In the genomic region with DNA sequence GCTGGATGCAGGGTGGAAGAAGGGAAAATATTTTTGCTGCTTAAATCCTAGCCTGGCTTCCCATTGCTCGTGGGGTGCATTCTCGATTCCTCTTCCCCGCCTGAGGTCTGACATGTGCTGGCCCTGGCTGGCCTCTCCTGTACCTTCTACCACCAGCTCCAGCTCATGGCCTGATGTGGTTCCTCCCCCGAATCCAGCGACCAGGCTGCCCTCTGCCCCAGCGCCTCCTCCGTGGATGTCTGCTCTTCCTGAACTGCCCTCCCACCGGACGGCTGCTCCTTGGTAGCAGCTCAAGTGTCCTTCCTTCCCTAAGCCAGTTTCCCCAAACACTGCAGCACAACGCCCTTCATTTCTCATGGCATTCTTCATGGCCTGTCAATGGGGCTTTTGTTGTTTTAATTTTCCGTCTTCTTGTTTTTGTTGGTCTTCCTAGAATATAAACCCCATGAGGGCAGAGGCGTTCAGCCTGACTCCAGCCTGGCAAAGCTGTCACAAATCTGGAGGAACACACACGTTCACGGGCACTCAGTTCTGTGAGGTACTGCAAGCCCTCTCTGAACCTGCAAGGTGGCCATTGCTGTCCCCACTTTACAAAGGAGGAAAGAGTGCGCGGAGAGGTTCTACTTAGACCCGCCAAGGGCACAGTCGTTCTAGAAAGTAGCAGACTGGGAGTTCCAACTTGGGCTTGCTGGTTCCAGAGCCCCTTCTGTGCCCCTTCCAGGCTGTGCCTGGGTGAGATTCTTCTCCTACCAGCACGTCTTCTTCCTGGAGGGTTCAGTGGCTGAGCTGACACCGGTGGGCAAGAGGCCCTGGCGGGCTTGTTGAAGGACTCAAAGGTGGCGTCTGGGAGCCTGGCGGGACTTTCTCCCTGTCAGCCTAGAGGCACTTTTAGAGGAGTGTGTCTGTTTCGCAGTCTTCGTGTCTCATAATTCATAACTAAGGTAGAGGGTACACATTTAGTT, we compare ENCODE assay signal across 10 cellular contexts. TPM values are rescaled to one million over a fixed set of nuclear protein-coding genes. Genes with fewer than 3 reads are reported as not detected.
A peak's percentile ranks its signal among the peaks of the same experiment; 100 is the strongest.
DNase-seq lines count a peak whose midpoint lies in the region; ATAC-seq and TF ChIP-seq lines count a peak whose summit lies in the region.
"Had no signal": no experiment of that assay in that cellular context is flagged by ENCODE, and none has a peak within 500 bp of the region (broad histone marks: within the 10 kb centered on the region; RNA-seq: fewer than 3 reads in every experiment).

No MANE protein-coding gene starts in this region.

- peak overlapping the region in 2 of 6 donors; percentile 56 to 78 for H3K27ac Mint-ChIP-seq in naive B cell

- H2AFZ ChIP-seq in ACC112 (ENCODE audit: low read length, unreplicated experiment), result no peak overlapping the region

- no peak overlapping the region for H3K27ac ChIP-seq in ACC112 (ENCODE audit: low read depth, low read length)
- peak overlapping the region; percentile 82 to 84 for H3K27ac ChIP-seq in ascending aorta

- H3K4me1 Mint-ChIP-seq in naive B cell, result peaks cover 16 to 36% (median 24%) of the 10 kb centered on the region in 3 donors

- no peaks in the 10 kb centered on the region for H3K9me3 ChIP-seq in ascending aorta

- peak; percentile 47 for DNase-seq in HT-29 (ENCODE audit: low spot score)
- no peak for DNase-seq in ascending aorta (ENCODE audit: low spot score in 2 of 2)
- DNase-seq in naive B cell, result no peak
- no peak for DNase-seq in AG08395 (ENCODE audit: low spot score)
- DNase-seq in NCI-H2081 (lab: John Stamatoyannopoulos, UW), result no peak
- DNase-seq: activated effector memory CD4-positive, alpha-beta T cell treated with Interleukin-2 at 50 U/mL for 16 hours; NCI-H510A treated with DMSO at 0.1 percent for 48 hours had no signal

- ATAC-seq in naive B cell (ENCODE audit: low read depth in 2 of 2), result no peak
- ATAC-seq in HG02642 (IDR thresholded peaks at IDR 0.05; ENCODE audit: poor library complexity, unreplicated experiment), result no peak
- ATAC-seq in esophagus mucosa, result no peak

- intact Hi-C loops in ascending aorta (cut with DNase I), result loop anchor here (1.0 to 5.0 kb wide), 3 partner anchors 39 to 99 kb away; a partner anchor contains a TSS

- no peaks in the 10 kb centered on the region; the same call in 1 of the 2 replicates for H3K27me3 ChIP-seq in ACC112 (ENCODE audit: insufficient read depth, low read length)
- no peaks in the 10 kb centered on the region for H3K27me3 ChIP-seq in ascending aorta

- no peaks in the 10 kb centered on the region for H3K36me3 ChIP-seq in ACC112 (ENCODE audit: insufficient read depth, low read length)
- H3K36me3 ChIP-seq in ascending aorta, result no peaks in the 10 kb centered on the region

- TF ChIP-seq CTCF in ascending aorta (IDR thresholded peaks at IDR 0.05), result no peak

- no peaks in the 10 kb centered on the region for H3K9me3 Mint-ChIP-seq in naive B cell

- H3K4me3 Mint-ChIP-seq in naive B cell, result peak overlapping the region; percentile 64 to 87 (median 78)

- peaks cover 12% of the 10 kb centered on the region for H3K4me1 ChIP-seq in ACC112 (ENCODE audit: control insufficient read depth, insufficient read depth, low read length, unreplicated experiment)
- H3K4me1 ChIP-seq in ascending aorta, result peaks cover 16 to 24% of the 10 kb centered on the region in 2 donors

- no peaks in the 10 kb centered on the region for H3K36me3 Mint-ChIP-seq in naive B cell

- H3K27me3 Mint-ChIP-seq in naive B cell, result peaks cover 30 to 42% (median 30%) of the 10 kb centered on the region in 3 donors

- H3K4me3 ChIP-seq in ACC112 (ENCODE audit: low read depth, low read length) (peak overlapping the region; percentile 52; the same call in 1 of the 2 replicates), ascending aorta (peak overlapping the region; percentile 86 to 97)

- peaks cover 3% of the 10 kb centered on the region for H3K79me2 ChIP-seq in ACC112 (ENCODE audit: control insufficient read depth, insufficient read depth, low read length, unreplicated experiment)

RNA-seq across cellular contexts. Expression of a gene that starts 1.0 kb away (rescaled TPM):
- total RNA-seq in HT-29 (2014; rRNA removed; shearing (Covaris generic)), result 165 and 199 TPM in 2 replicates
- total RNA-seq in ascending aorta (130 TPM), esophagus mucosa (15.9 TPM)
- under 1 TPM in 5 of 6 donors, not detected in 1; 0.04 to 0.88 (median 0.56) TPM for polyA plus RNA-seq in naive B cell (ENCODE audit: low read depth in 6 of 6)

RNA-seq across cellular contexts. Expression of a gene that starts 39.7 kb away (rescaled TPM):
- 38.8 and 42.3 TPM in 2 replicates for total RNA-seq in HT-29 (2014; rRNA removed; shearing (Covaris generic))
- total RNA-seq in ascending aorta (123 TPM), esophagus mucosa (19.9 TPM)
- polyA plus RNA-seq in naive B cell (ENCODE audit: low read depth in 6 of 6), result 10 to 100 TPM; 22.2 to 67.0 (median 42.5) TPM
